In genomic region chr2:238894226-238894949, GRCh38 we compare ENCODE assay signal across 14 cellular contexts. TPM values are rescaled to one million over a fixed set of nuclear protein-coding genes. Genes with fewer than 3 reads are reported as not detected.
"Had no signal": no experiment of that assay in that cellular context is flagged by ENCODE, and none has a peak within 500 bp of the region (broad histone marks: within the 10 kb centered on the region; RNA-seq: fewer than 3 reads in every experiment).

No MANE protein-coding gene starts in this region.

- H3K9me3 Mint-ChIP-seq: activated B cell treated with CpG ODN at 0.5 μM for 24 hours; activated T-helper 17 cell treated with anti-CD3 and anti-CD28 coated beads, Interleukin-2, amount 50 U/mL, for 72 hours; central memory CD8-positive, alpha-beta T cell; dendritic cell treated with granulocyte-macrophage colony-stimulating factor and Interleukin-4, amounts not matched to agents 40 ng/mL and 50 ng/mL, for 4 days; immature natural killer cell; stimulated activated effector memory CD8-positive, alpha-beta T cell treated with anti-CD3 and anti-CD28 coated beads, Interleukin-12 subunit alpha, Interleukin-12 subunit beta, amount 100 ng/mL, for 72 hours; T-helper 1 cell treated with Interleukin-12 subunit alpha and Interleukin-12 subunit beta and Interleukin-4 antibody, amounts not matched to agents 30 μg/mL and 1 μg/mL, for 36 hours; type B pancreatic cell had no signal

- DNase-seq: activated B cell treated with CpG ODN at 0.5 μM for 24 hours; activated CD4-positive, alpha-beta T cell treated with anti-CD3 and anti-CD28 coated beads, Interleukin-2, amount 50 U/mL, for 1 hour; activated naive CD4-positive, alpha-beta T cell treated with anti-CD3 and anti-CD28 coated beads, Interleukin-2, amount 50 U/mL, for 16 hours; activated T-cell treated with anti-CD3 and anti-CD28 coated beads for 4 hours; immature natural killer cell had no signal

- H3K36me3 Mint-ChIP-seq: immature natural killer cell; stimulated activated effector memory CD8-positive, alpha-beta T cell treated with anti-CD3 and anti-CD28 coated beads, Interleukin-12 subunit alpha, Interleukin-12 subunit beta, amount 100 ng/mL, for 72 hours; type B pancreatic cell had no signal

- H3K4me3 Mint-ChIP-seq: activated B cell treated with CpG ODN at 0.5 μM for 24 hours; activated T-helper 17 cell treated with anti-CD3 and anti-CD28 coated beads, Interleukin-2, amount 50 U/mL, for 72 hours; central memory CD8-positive, alpha-beta T cell; immature natural killer cell; stimulated activated effector memory CD8-positive, alpha-beta T cell treated with anti-CD3 and anti-CD28 coated beads, Interleukin-12 subunit alpha, Interleukin-12 subunit beta, amount 100 ng/mL, for 72 hours; T-helper 1 cell treated with Interleukin-12 subunit alpha and Interleukin-12 subunit beta and Interleukin-4 antibody, amounts not matched to agents 30 μg/mL and 1 μg/mL, for 36 hours; type B pancreatic cell had no signal

- ATAC-seq: activated T-helper 17 cell treated with anti-CD3 and anti-CD28 coated beads, Interleukin-2, amount 50 U/mL, for 72 hours; right cardiac atrium; SK-N-SH treated with all-trans-retinoic acid at 6 μM for 48 hours; stimulated activated effector memory CD8-positive, alpha-beta T cell treated with anti-CD3 and anti-CD28 coated beads, Interleukin-12 subunit alpha, Interleukin-12 subunit beta, amount 100 ng/mL, for 72 hours had no signal

- H3K4me1 Mint-ChIP-seq: activated B cell treated with CpG ODN at 0.5 μM for 24 hours; activated T-helper 17 cell treated with anti-CD3 and anti-CD28 coated beads, Interleukin-2, amount 50 U/mL, for 72 hours; central memory CD8-positive, alpha-beta T cell; immature natural killer cell; stimulated activated effector memory CD8-positive, alpha-beta T cell treated with anti-CD3 and anti-CD28 coated beads, Interleukin-12 subunit alpha, Interleukin-12 subunit beta, amount 100 ng/mL, for 72 hours had no signal

- H3K27ac Mint-ChIP-seq: activated B cell treated with CpG ODN at 0.5 μM for 24 hours; activated T-helper 17 cell treated with anti-CD3 and anti-CD28 coated beads, Interleukin-2, amount 50 U/mL, for 72 hours; dendritic cell treated with granulocyte-macrophage colony-stimulating factor and Interleukin-4, amounts not matched to agents 40 ng/mL and 50 ng/mL, for 4 days; immature natural killer cell; stimulated activated effector memory CD8-positive, alpha-beta T cell treated with anti-CD3 and anti-CD28 coated beads, Interleukin-12 subunit alpha, Interleukin-12 subunit beta, amount 100 ng/mL, for 72 hours; T-helper 1 cell treated with Interleukin-12 subunit alpha and Interleukin-12 subunit beta and Interleukin-4 antibody, amounts not matched to agents 30 μg/mL and 1 μg/mL, for 36 hours; type B pancreatic cell had no signal

RNA-seq across cellular contexts. Expression of gene TWIST2, which starts 46.5 kb away (rescaled TPM):
- total RNA-seq: activated B cell treated with CpG ODN at 0.5 μM for 24 hours; activated CD8-positive, alpha-beta memory T cell treated with anti-CD3 and anti-CD28 coated beads for 36 hours; activated T-helper 17 cell treated with anti-CD3 and anti-CD28 coated beads, Interleukin-2, amount 50 U/mL, for 72 hours had no signal
